8 cellular contexts compared by ENCODE assay signal in the genomic region with DNA sequence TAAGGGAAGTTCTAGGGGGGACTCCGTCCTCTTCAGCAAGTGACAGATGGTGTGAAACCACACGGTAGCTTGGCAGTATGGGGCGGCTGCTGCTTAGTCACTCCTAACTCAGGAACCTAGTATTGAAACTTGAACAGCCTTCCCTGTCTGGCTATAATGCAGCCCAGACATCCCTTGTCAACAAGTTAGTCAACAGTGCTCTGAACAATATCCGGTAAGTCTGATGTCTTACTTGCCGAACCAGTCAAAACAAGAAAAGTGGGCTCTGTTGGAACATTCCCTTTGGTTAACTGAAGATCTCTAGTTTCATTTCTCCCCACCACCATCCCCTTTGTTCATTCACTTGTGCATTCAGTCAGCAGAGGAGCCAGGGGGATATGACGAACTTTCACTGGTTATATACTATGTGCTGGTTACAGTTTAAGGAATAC. TPM values are rescaled to one million over a fixed set of nuclear protein-coding genes. Genes with fewer than 3 reads are reported as not detected.
DNase-seq lines count a peak whose midpoint lies in the region; ATAC-seq and TF ChIP-seq lines count a peak whose summit lies in the region.

No MANE protein-coding gene starts in this region.

- no peaks in the 10 kb centered on the region for H3K36me3 Mint-ChIP-seq in CD14-positive monocyte
- H3K36me3 Mint-ChIP-seq in activated CD4-positive, alpha-beta memory T cell treated with anti-CD3 and anti-CD28 coated beads for 36 hours: no peaks in the 10 kb centered on the region

- no peaks in the 10 kb centered on the region for H3K9me3 ChIP-seq in neuronal stem cell (replicated peaks in 1 of 2; ENCODE audit: control insufficient read depth in 2 of 2, insufficient read depth in 1 of 2, low read depth in 1 of 2, low read length in 2 of 2)
- no peaks in the 10 kb centered on the region for H3K9me3 ChIP-seq in right cardiac atrium (ENCODE audit: control insufficient read depth, low read length)
- no peaks in the 10 kb centered on the region for H3K9me3 ChIP-seq in heart right ventricle

- H3K23ac ChIP-seq in neuronal stem cell (ENCODE audit: low read depth, low read length, poor library complexity): no peak overlapping the region

- CTCF ChIA-PET in activated CD4-positive, alpha-beta memory T cell treated with anti-CD3 and anti-CD28 coated beads for 36 hours (lab: Charles Lee): interaction anchor here (0.8 to 6.3 kb wide), 5 partner anchors 9 to 115 kb away, joined by 3 to 55 read pairs (median 5); partner anchors contain the start of gene CXCL13

- no peaks in the 10 kb centered on the region for H3K27me3 Mint-ChIP-seq in CD14-positive monocyte (ENCODE audit: low read depth in 3 of 3)
- H3K27me3 Mint-ChIP-seq in activated CD4-positive, alpha-beta memory T cell treated with anti-CD3 and anti-CD28 coated beads for 36 hours: peaks cover 15% of the 10 kb centered on the region

- WGBS in neuronal stem cell (ENCODE audit: extremely low coverage in 2 of 2, insufficient read length in 2 of 2, insufficient replicate concordance in 1 of 2), 2 donors: no CpG with 5 or more reads among the region's 6 CpGs
- 62% methylated on average over 6 of the region's 6 CpGs for WGBS in right cardiac atrium
- WGBS in heart right ventricle, 2 donors: 54 to 58% methylated on average over 6 of the region's 6 CpGs

- H2BK5ac ChIP-seq in neuronal stem cell (ENCODE audit: low read length): no peak overlapping the region

- no peak overlapping the region for H3K27ac Mint-ChIP-seq in CD14-positive monocyte
- H3K27ac Mint-ChIP-seq in activated CD4-positive, alpha-beta memory T cell treated with anti-CD3 and anti-CD28 coated beads for 36 hours: peak overlapping the region; percentile 71

- ATAC-seq in GM19372 (IDR thresholded peaks at IDR 0.05; ENCODE audit: low read depth, unreplicated experiment): peak; percentile 98
- ATAC-seq in HG03439 (IDR thresholded peaks at IDR 0.05; ENCODE audit: unreplicated experiment): peak; percentile 98
- no peak for ATAC-seq in right cardiac atrium
- no peak for ATAC-seq in heart right ventricle

- no peak overlapping the region for H2BK12ac ChIP-seq in neuronal stem cell (ENCODE audit: low read length)

- H3K18ac ChIP-seq in neuronal stem cell (ENCODE audit: low read length): no peak overlapping the region

- H2AK5ac ChIP-seq in neuronal stem cell (ENCODE audit: low read depth, low read length): no peak overlapping the region

- no peak overlapping the region for H2BK15ac ChIP-seq in neuronal stem cell (ENCODE audit: low read length)

- no peaks in the 10 kb centered on the region for H3K9me3 Mint-ChIP-seq in CD14-positive monocyte
- no peaks in the 10 kb centered on the region for H3K9me3 Mint-ChIP-seq in activated CD4-positive, alpha-beta memory T cell treated with anti-CD3 and anti-CD28 coated beads for 36 hours

- POLR2A ChIA-PET in activated CD4-positive, alpha-beta memory T cell treated with anti-CD3 and anti-CD28 coated beads for 36 hours (lab: Charles Lee): interaction anchor here (0.7 to 1.9 kb wide), 4 partner anchors 8 to 275 kb away, joined by 3 to 5 read pairs (median 4); partner anchors contain the start of gene MRPL1

- H4K8ac ChIP-seq in neuronal stem cell (ENCODE audit: low read depth, low read length): no peak overlapping the region

- no peak for TF ChIP-seq CTCF in CD14-positive monocyte (IDR thresholded peaks at IDR 0.05)
- no peak for TF ChIP-seq CTCF in heart right ventricle (IDR thresholded peaks at IDR 0.05)

- H3K14ac ChIP-seq in neuronal stem cell (ENCODE audit: low read length): no peak overlapping the region

- peaks cover 12% of the 10 kb centered on the region for H3K4me1 Mint-ChIP-seq in CD14-positive monocyte
- peaks cover 46% of the 10 kb centered on the region for H3K4me1 Mint-ChIP-seq in activated CD4-positive, alpha-beta memory T cell treated with anti-CD3 and anti-CD28 coated beads for 36 hours (ENCODE audit: low read depth)

- H3K4me2 ChIP-seq in neuronal stem cell (ENCODE audit: insufficient read depth, low read length, poor library complexity, severe bottlenecking): no peak overlapping the region

- H3K79me1 ChIP-seq in neuronal stem cell (ENCODE audit: low read depth, low read length): no peaks in the 10 kb centered on the region

- H2BK120ac ChIP-seq in neuronal stem cell (ENCODE audit: low read depth, low read length): no peak overlapping the region

- H3K4me1 ChIP-seq in neuronal stem cell (ENCODE audit: control insufficient read depth in 2 of 2, insufficient read depth in 1 of 2, low read depth in 1 of 2, low read length in 2 of 2) (peaks cover 0 to 15% of the 10 kb centered on the region in 2 donors), right cardiac atrium (ENCODE audit: control insufficient read depth, insufficient read depth, low read length) (no peaks in the 10 kb centered on the region), heart right ventricle (peaks cover 0 to 7% (median 0%) of the 10 kb centered on the region in 9 donors)

- H3K4me3 ChIP-seq in neuronal stem cell (ENCODE audit: low read length in 2 of 2): no peak overlapping the region
- no peak overlapping the region for H3K4me3 ChIP-seq in right cardiac atrium (ENCODE audit: low read length)
- H3K4me3 ChIP-seq in heart right ventricle: no peak overlapping the region

- no peak overlapping the region for H3K4ac ChIP-seq in neuronal stem cell (ENCODE audit: low read length)

- no peak overlapping the region for H4K91ac ChIP-seq in neuronal stem cell (ENCODE audit: low read depth, low read length, poor library complexity)

- H3K9ac ChIP-seq in neuronal stem cell (ENCODE audit: low read depth, low read length, poor library complexity): no peak overlapping the region

- peak overlapping the region; percentile 45 for H2AFZ ChIP-seq in neuronal stem cell (ENCODE audit: low read length)

- H3K27ac ChIP-seq in neuronal stem cell (replicated peaks; ENCODE audit: low read length): no peak overlapping the region
- H3K27ac ChIP-seq in right cardiac atrium (ENCODE audit: low read length): no peak overlapping the region
- H3K27ac ChIP-seq in heart right ventricle: no peak overlapping the region

- H3K4me3 Mint-ChIP-seq in CD14-positive monocyte: peak overlapping the region in 1 of 2 donors; percentile 32
- peak overlapping the region; percentile 33 for H3K4me3 Mint-ChIP-seq in activated CD4-positive, alpha-beta memory T cell treated with anti-CD3 and anti-CD28 coated beads for 36 hours

- DNase-seq in CD14-positive monocyte (ENCODE audit: low spot score) (peak; percentile 46), neuronal stem cell (ENCODE audit: low spot score) (no peak), right cardiac atrium (no peak), heart right ventricle (no peak)
- peak; percentile 87 for DNase-seq in activated CD4-positive, alpha-beta memory T cell treated with anti-CD3 and anti-CD28 coated beads for 36 hours
- no peak for DNase-seq in effector CD4-positive, alpha-beta T cell

- no peaks in the 10 kb centered on the region for H3K27me3 ChIP-seq in neuronal stem cell (ENCODE audit: control insufficient read depth in 3 of 3, insufficient read depth in 3 of 3, low read depth in 1 of 3, low read length in 3 of 3)
- H3K27me3 ChIP-seq in right cardiac atrium (ENCODE audit: control insufficient read depth, insufficient read depth): no peaks in the 10 kb centered on the region
- H3K27me3 ChIP-seq in heart right ventricle: peaks cover 0 to 9% (median 0%) of the 10 kb centered on the region in 7 donors

- H3K36me3 ChIP-seq in neuronal stem cell (replicated peaks in 1 of 2; ENCODE audit: control insufficient read depth in 2 of 2, insufficient read depth in 2 of 2, low read length in 2 of 2) (no peaks in the 10 kb centered on the region), heart right ventricle (no peaks in the 10 kb centered on the region)

- intact Hi-C loops in CD14-positive monocyte (cut with micrococcal nuclease) (no loop called here), right cardiac atrium (cut with DNase I) (no loop called here), heart right ventricle (cut with DNase I) (no loop called here)
- intact Hi-C loops in activated CD4-positive, alpha-beta memory T cell treated with anti-CD3 and anti-CD28 coated beads for 36 hours (cut with micrococcal nuclease): loop anchor here (1.0 to 10.0 kb wide), 13 partner anchors 8 to 1529 kb away; partner anchors contain the start of genes CCNG2, MRPL1 and PAQR3

RNA-seq across cellular contexts. Expression of gene CXCL13, which starts 18.7 kb away (rescaled TPM):
- polyA plus RNA-seq in CD14-positive monocyte: not detected
- total RNA-seq in activated CD4-positive, alpha-beta memory T cell treated with anti-CD3 and anti-CD28 coated beads for 36 hours: 1 to 10 TPM; 2.8 to 3.0 TPM
- polyA plus RNA-seq in neuronal stem cell (2013, experiment 1 of 2): 0.07 TPM
- 0.07 TPM for polyA plus RNA-seq in neuronal stem cell (2013, experiment 2 of 2)
- not detected for total RNA-seq in right cardiac atrium
- not detected for polyA plus RNA-seq in right cardiac atrium
- not detected for total RNA-seq in heart right ventricle
- polyA plus RNA-seq in heart right ventricle: under 1 TPM in 1 of 2 donors, not detected in 1; 0.06 TPM

Comparison
In these comparisons a context has a peak if more than half of its experiments do, and no peak if none do; other contexts are left out.
1. DNase-seq: peak in CD14-positive monocyte (single experiment) and activated CD4-positive, alpha-beta memory T cell treated with anti-CD3 and anti-CD28 coated beads for 36 hours (single experiment); none in neuronal stem cell (single experiment), right cardiac atrium (0 of 3), effector CD4-positive, alpha-beta T cell (single experiment) and heart right ventricle (0 of 2).
2. ATAC-seq: peak in GM19372 (single experiment) and HG03439 (single experiment); none in right cardiac atrium (0 of 2) and heart right ventricle (0 of 8).